1 cellular context compared by ENCODE assay signal in the genomic region with DNA sequence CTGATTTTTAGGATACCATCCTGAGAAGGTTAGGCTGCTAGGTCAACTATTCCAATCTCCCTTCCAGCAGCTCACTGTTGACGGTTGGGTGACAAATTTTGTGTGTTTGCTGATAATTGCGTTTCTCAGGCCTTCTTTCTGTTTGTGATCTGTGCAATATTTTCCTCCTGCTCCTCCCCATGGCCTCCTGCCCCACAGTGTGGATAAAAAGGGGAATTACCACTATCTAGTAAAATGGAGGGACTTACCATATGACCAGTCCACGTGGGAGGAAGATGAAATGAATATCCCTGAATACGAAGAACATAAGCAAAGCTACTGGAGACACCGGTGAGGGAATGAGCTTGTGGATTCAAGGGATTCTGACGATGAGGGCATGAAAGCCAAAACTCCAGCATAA.
TF ChIP-seq lines count a peak whose summit lies in the region.

No MANE protein-coding gene starts in this region.

TF ChIP-seq in HepG2, 621 proteins besides CTCF, POLR2A, EP300 and RAD21 (continued from another document):
- TF ChIP-seq, protein P1, sequence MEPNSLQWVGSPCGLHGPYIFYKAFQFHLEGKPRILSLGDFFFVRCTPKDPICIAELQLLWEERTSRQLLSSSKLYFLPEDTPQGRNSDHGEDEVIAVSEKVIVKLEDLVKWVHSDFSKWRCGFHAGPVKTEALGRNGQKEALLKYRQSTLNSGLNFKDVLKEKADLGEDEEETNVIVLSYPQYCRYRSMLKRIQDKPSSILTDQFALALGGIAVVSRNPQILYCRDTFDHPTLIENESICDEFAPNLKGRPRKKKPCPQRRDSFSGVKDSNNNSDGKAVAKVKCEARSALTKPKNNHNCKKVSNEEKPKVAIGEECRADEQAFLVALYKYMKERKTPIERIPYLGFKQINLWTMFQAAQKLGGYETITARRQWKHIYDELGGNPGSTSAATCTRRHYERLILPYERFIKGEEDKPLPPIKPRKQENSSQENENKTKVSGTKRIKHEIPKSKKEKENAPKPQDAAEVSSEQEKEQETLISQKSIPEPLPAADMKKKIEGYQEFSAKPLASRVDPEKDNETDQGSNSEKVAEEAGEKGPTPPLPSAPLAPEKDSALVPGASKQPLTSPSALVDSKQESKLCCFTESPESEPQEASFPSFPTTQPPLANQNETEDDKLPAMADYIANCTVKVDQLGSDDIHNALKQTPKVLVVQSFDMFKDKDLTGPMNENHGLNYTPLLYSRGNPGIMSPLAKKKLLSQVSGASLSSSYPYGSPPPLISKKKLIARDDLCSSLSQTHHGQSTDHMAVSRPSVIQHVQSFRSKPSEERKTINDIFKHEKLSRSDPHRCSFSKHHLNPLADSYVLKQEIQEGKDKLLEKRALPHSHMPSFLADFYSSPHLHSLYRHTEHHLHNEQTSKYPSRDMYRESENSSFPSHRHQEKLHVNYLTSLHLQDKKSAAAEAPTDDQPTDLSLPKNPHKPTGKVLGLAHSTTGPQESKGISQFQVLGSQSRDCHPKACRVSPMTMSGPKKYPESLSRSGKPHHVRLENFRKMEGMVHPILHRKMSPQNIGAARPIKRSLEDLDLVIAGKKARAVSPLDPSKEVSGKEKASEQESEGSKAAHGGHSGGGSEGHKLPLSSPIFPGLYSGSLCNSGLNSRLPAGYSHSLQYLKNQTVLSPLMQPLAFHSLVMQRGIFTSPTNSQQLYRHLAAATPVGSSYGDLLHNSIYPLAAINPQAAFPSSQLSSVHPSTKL (CRISPR knock-in tag; IDR thresholded peaks at IDR 0.05), result 0 out of 2 replicates have a peak, but pooled peaks have one; percentile 10
- 0 out of 2 replicates have a peak, but pooled peaks have one; percentile 22 for TF ChIP-seq ZKSCAN8 (CRISPR knock-in tag; IDR thresholded peaks at IDR 0.05; ENCODE audit: borderline replicate concordance)
- TF ChIP-seq ZNF616 (CRISPR knock-in tag; IDR thresholded peaks at IDR 0.05; ENCODE audit: low read depth), result no peak
- no peak for TF ChIP-seq ZNF549 (CRISPR knock-in tag; IDR thresholded peaks at IDR 0.05)
- no peak for TF ChIP-seq ONECUT2 (CRISPR knock-in tag; IDR thresholded peaks at IDR 0.05)
- no peak for TF ChIP-seq DMAP1 (CRISPR knock-in tag; IDR thresholded peaks at IDR 0.05)
- TF ChIP-seq ZNF337 (CRISPR knock-in tag; IDR thresholded peaks at IDR 0.05; ENCODE audit: borderline replicate concordance, low read depth), result no peak
- TF ChIP-seq, protein P2, sequence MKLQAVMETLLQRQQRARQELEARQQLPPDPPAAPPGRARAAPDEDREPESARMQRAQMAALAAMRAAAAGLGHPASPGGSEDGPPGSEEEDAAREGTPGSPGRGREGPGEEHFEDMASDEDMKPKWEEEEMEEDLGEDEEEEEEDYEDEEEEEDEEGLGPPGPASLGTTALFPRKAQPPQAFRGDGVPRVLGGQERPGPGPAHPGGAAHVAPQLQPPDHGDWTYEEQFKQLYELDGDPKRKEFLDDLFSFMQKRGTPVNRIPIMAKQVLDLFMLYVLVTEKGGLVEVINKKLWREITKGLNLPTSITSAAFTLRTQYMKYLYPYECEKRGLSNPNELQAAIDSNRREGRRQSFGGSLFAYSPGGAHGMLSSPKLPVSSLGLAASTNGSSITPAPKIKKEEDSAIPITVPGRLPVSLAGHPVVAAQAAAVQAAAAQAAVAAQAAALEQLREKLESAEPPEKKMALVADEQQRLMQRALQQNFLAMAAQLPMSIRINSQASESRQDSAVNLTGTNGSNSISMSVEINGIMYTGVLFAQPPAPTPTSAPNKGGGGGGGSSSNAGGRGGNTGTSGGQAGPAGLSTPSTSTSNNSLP (IDR thresholded peaks at IDR 0.05; ENCODE audit: low read depth, low read length), result 0 out of 2 replicates have a peak, but pooled peaks have one; percentile 22
- TF ChIP-seq ZC3H13 (CRISPR knock-in tag; IDR thresholded peaks at IDR 0.05), result 0 out of 2 replicates have a peak, but pooled peaks have one; percentile 30
- no peak for TF ChIP-seq MTF2 (CRISPR knock-in tag; IDR thresholded peaks at IDR 0.05; ENCODE audit: borderline replicate concordance)
- TF ChIP-seq, protein P3, sequence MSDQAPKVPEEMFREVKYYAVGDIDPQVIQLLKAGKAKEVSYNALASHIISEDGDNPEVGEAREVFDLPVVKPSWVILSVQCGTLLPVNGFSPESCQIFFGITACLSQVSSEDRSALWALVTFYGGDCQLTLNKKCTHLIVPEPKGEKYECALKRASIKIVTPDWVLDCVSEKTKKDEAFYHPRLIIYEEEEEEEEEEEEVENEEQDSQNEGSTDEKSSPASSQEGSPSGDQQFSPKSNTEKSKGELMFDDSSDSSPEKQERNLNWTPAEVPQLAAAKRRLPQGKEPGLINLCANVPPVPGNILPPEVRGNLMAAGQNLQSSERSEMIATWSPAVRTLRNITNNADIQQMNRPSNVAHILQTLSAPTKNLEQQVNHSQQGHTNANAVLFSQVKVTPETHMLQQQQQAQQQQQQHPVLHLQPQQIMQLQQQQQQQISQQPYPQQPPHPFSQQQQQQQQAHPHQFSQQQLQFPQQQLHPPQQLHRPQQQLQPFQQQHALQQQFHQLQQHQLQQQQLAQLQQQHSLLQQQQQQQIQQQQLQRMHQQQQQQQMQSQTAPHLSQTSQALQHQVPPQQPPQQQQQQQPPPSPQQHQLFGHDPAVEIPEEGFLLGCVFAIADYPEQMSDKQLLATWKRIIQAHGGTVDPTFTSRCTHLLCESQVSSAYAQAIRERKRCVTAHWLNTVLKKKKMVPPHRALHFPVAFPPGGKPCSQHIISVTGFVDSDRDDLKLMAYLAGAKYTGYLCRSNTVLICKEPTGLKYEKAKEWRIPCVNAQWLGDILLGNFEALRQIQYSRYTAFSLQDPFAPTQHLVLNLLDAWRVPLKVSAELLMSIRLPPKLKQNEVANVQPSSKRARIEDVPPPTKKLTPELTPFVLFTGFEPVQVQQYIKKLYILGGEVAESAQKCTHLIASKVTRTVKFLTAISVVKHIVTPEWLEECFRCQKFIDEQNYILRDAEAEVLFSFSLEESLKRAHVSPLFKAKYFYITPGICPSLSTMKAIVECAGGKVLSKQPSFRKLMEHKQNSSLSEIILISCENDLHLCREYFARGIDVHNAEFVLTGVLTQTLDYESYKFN (CRISPR knock-in tag; conservative IDR thresholded peaks at IDR 0.05), result no peak
- TF ChIP-seq SKI (IDR thresholded peaks at IDR 0.05; ENCODE audit: partially characterized antibody), result no peak
- TF ChIP-seq, protein P4, sequence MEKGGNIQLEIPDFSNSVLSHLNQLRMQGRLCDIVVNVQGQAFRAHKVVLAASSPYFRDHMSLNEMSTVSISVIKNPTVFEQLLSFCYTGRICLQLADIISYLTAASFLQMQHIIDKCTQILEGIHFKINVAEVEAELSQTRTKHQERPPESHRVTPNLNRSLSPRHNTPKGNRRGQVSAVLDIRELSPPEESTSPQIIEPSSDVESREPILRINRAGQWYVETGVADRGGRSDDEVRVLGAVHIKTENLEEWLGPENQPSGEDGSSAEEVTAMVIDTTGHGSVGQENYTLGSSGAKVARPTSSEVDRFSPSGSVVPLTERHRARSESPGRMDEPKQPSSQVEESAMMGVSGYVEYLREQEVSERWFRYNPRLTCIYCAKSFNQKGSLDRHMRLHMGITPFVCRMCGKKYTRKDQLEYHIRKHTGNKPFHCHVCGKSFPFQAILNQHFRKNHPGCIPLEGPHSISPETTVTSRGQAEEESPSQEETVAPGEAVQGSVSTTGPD (CRISPR knock-in tag; IDR thresholded peaks at IDR 0.05), result no peak
- TF ChIP-seq, protein P5, sequence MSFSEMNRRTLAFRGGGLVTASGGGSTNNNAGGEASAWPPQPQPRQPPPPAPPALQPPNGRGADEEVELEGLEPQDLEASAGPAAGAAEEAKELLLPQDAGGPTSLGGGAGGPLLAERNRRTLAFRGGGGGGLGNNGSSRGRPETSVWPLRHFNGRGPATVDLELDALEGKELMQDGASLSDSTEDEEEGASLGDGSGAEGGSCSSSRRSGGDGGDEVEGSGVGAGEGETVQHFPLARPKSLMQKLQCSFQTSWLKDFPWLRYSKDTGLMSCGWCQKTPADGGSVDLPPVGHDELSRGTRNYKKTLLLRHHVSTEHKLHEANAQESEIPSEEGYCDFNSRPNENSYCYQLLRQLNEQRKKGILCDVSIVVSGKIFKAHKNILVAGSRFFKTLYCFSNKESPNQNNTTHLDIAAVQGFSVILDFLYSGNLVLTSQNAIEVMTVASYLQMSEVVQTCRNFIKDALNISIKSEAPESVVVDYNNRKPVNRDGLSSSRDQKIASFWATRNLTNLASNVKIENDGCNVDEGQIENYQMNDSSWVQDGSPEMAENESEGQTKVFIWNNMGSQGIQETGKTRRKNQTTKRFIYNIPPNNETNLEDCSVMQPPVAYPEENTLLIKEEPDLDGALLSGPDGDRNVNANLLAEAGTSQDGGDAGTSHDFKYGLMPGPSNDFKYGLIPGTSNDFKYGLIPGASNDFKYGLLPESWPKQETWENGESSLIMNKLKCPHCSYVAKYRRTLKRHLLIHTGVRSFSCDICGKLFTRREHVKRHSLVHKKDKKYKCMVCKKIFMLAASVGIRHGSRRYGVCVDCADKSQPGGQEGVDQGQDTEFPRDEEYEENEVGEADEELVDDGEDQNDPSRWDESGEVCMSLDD (CRISPR knock-in tag; IDR thresholded peaks at IDR 0.05; ENCODE audit: borderline replicate concordance), result no peak
- TF ChIP-seq CBX2 (IDR thresholded peaks at IDR 0.05; ENCODE audit: low read depth, low read length), result no peak
- TF ChIP-seq CBX2 (CRISPR knock-in tag; IDR thresholded peaks at IDR 0.05; ENCODE audit: low read depth), result no peak
- TF ChIP-seq ARNTL (CRISPR knock-in tag; IDR thresholded peaks at IDR 0.05), result no peak
- TF ChIP-seq, protein P6, sequence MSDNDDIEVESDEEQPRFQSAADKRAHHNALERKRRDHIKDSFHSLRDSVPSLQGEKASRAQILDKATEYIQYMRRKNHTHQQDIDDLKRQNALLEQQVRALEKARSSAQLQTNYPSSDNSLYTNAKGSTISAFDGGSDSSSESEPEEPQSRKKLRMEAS (IDR thresholded peaks at IDR 0.05), result peak; percentile 33; the same call in 1 of the 2 replicates
- TF ChIP-seq RARA (CRISPR knock-in tag; IDR thresholded peaks at IDR 0.05), result no peak
- TF ChIP-seq ZBTB20 (CRISPR knock-in tag; IDR thresholded peaks at IDR 0.05; ENCODE audit: borderline replicate concordance, low read depth), result no peak
- TF ChIP-seq GATAD1 (CRISPR knock-in tag; IDR thresholded peaks at IDR 0.05), result no peak
- TF ChIP-seq, protein P7, sequence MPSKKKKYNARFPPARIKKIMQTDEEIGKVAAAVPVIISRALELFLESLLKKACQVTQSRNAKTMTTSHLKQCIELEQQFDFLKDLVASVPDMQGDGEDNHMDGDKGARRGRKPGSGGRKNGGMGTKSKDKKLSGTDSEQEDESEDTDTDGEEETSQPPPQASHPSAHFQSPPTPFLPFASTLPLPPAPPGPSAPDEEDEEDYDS (CRISPR knock-in tag; IDR thresholded peaks at IDR 0.05), result no peak
- no peak for TF ChIP-seq MATR3 (CRISPR knock-in tag; IDR thresholded peaks at IDR 0.05)
- TF ChIP-seq ZNF138 (CRISPR knock-in tag; IDR thresholded peaks at IDR 0.05; ENCODE audit: low read depth), result no peak
- no peak for TF ChIP-seq CENPT (CRISPR knock-in tag; IDR thresholded peaks at IDR 0.05; ENCODE audit: low read depth)
- TF ChIP-seq ZBTB7A (CRISPR knock-in tag; IDR thresholded peaks at IDR 0.05), result no peak
- no peak for TF ChIP-seq IRX3 (CRISPR knock-in tag; IDR thresholded peaks at IDR 0.05; ENCODE audit: borderline replicate concordance, low read depth)
- TF ChIP-seq ELF3 (CRISPR knock-in tag; IDR thresholded peaks at IDR 0.05), result no peak
- TF ChIP-seq SMC3 (IDR thresholded peaks at IDR 0.05; ENCODE audit: low read length), result peak; percentile 95
- no peak for TF ChIP-seq ZNF263 (CRISPR knock-in tag; IDR thresholded peaks at IDR 0.05)
- TF ChIP-seq, protein P8, sequence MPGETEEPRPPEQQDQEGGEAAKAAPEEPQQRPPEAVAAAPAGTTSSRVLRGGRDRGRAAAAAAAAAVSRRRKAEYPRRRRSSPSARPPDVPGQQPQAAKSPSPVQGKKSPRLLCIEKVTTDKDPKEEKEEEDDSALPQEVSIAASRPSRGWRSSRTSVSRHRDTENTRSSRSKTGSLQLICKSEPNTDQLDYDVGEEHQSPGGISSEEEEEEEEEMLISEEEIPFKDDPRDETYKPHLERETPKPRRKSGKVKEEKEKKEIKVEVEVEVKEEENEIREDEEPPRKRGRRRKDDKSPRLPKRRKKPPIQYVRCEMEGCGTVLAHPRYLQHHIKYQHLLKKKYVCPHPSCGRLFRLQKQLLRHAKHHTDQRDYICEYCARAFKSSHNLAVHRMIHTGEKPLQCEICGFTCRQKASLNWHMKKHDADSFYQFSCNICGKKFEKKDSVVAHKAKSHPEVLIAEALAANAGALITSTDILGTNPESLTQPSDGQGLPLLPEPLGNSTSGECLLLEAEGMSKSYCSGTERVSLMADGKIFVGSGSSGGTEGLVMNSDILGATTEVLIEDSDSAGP (CRISPR knock-in tag; IDR thresholded peaks at IDR 0.05; ENCODE audit: borderline replicate concordance), result no peak
- no peak for TF ChIP-seq SATB2 (CRISPR knock-in tag; IDR thresholded peaks at IDR 0.05)
